Comparison of ENCODE assay signal across 19 cellular contexts in the genomic region with DNA sequence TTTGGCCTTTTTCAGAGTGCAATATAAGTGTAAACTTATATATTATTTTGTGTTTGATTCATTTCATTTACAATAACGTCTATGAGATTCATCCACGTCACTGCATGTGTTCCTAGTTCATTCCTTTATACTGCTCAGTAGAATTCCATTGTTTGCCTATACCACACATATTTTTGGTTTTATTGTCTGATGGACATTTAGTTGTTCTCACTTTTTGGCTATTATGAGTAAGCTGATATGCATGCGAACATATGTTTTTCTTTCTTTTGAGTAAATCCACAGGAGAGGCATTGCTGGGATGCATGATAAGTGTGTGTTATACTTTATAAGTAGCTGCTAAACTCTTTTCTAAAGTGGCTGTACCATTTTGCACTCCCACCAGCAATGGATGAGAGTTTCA.
"Had no signal": no experiment of that assay in that cellular context is flagged by ENCODE, and none has a peak within 500 bp of the region (broad histone marks: within the 10 kb centered on the region; RNA-seq: fewer than 3 reads in every experiment).

No MANE protein-coding gene starts in this region.

- H3K4me3 ChIP-seq: gastroesophageal sphincter, thyroid gland had no signal

- H3K4me1 ChIP-seq: gastroesophageal sphincter, thyroid gland had no signal

- H3K27ac Mint-ChIP-seq: activated CD4-positive, alpha-beta T cell treated with anti-CD3 and anti-CD28 coated beads, Interleukin-2, amount 10 ng/mL, durations not matched to agents 7 days and 5 days; activated T-helper 17 cell treated with anti-CD3 and anti-CD28 coated beads, Interleukin-2, amount 50 U/mL, for 72 hours; dendritic cell treated with granulocyte-macrophage colony-stimulating factor and Interleukin-4, amounts not matched to agents 40 ng/mL and 50 ng/mL, for 4 days; stimulated activated memory B cell treated with anti-CD40 and anti-IgM and Interleukin-4, amounts not matched to agents 10 μg/mL and 1 μg/mL and 100 μg/mL, for 72 hours; T-helper 2 cell treated with Interferon-gamma antibody and Interleukin-4, amounts not matched to agents 5 μg/mL and 100 μg/mL, for 36 hours had no signal

- H3K27ac ChIP-seq: gastroesophageal sphincter, thyroid gland had no signal

- FAIRE-seq: urothelium cell line had no signal

- H3K9me3 Mint-ChIP-seq: activated CD4-positive, alpha-beta T cell treated with anti-CD3 and anti-CD28 coated beads, Interleukin-2, amount 10 ng/mL, durations not matched to agents 7 days and 5 days; activated T-helper 17 cell treated with anti-CD3 and anti-CD28 coated beads, Interleukin-2, amount 50 U/mL, for 72 hours; central memory CD8-positive, alpha-beta T cell; dendritic cell treated with granulocyte-macrophage colony-stimulating factor and Interleukin-4, amounts not matched to agents 40 ng/mL and 50 ng/mL, for 4 days; neural crest cell; stimulated activated memory B cell treated with anti-CD40 and anti-IgM and Interleukin-4, amounts not matched to agents 10 μg/mL and 1 μg/mL and 100 μg/mL, for 72 hours; T-helper 2 cell treated with Interferon-gamma antibody and Interleukin-4, amounts not matched to agents 5 μg/mL and 100 μg/mL, for 36 hours had no signal

- DNase-seq: activated CD4-positive, alpha-beta T cell treated with anti-CD3 and anti-CD28 coated beads, Interleukin-2, amount 10 ng/mL, durations not matched to agents 7 days and 5 days; activated CD8-positive, alpha-beta memory T cell treated with anti-CD3 and anti-CD28 coated beads for 24 hours; activated naive CD4-positive, alpha-beta T cell treated with Interleukin-2 at 50 U/mL for 16 hours; activated T-cell treated with anti-CD3 and anti-CD28 coated beads for 4 hours; aorta; effector memory CD4-positive, alpha-beta T cell; islet precursor cell; stimulated activated CD4-positive, alpha-beta T cell treated with anti-CD3 and anti-CD28 coated beads, Interleukin-2, amount 100 ng/mL, for 48 hours; SW 1271; thyroid gland had no signal

- ATAC-seq: activated T-helper 17 cell treated with anti-CD3 and anti-CD28 coated beads, Interleukin-2, amount 50 U/mL, for 72 hours; gastroesophageal sphincter; left lobe of liver; stimulated activated memory B cell treated with anti-CD40 and anti-IgM and Interleukin-4, amounts not matched to agents 10 μg/mL and 1 μg/mL and 100 μg/mL, for 72 hours had no signal

- H3K4me1 Mint-ChIP-seq: activated CD4-positive, alpha-beta T cell treated with anti-CD3 and anti-CD28 coated beads, Interleukin-2, amount 10 ng/mL, durations not matched to agents 7 days and 5 days; activated T-helper 17 cell treated with anti-CD3 and anti-CD28 coated beads, Interleukin-2, amount 50 U/mL, for 72 hours; central memory CD8-positive, alpha-beta T cell; stimulated activated memory B cell treated with anti-CD40 and anti-IgM and Interleukin-4, amounts not matched to agents 10 μg/mL and 1 μg/mL and 100 μg/mL, for 72 hours had no signal

- H3K36me3 ChIP-seq: gastroesophageal sphincter, thyroid gland had no signal

- H3K36me3 Mint-ChIP-seq: stimulated activated memory B cell treated with anti-CD40 and anti-IgM and Interleukin-4, amounts not matched to agents 10 μg/mL and 1 μg/mL and 100 μg/mL, for 72 hours had no signal

- H3K4me3 Mint-ChIP-seq: activated CD4-positive, alpha-beta T cell treated with anti-CD3 and anti-CD28 coated beads, Interleukin-2, amount 10 ng/mL, durations not matched to agents 7 days and 5 days; activated T-helper 17 cell treated with anti-CD3 and anti-CD28 coated beads, Interleukin-2, amount 50 U/mL, for 72 hours; central memory CD8-positive, alpha-beta T cell; dendritic cell treated with granulocyte-macrophage colony-stimulating factor and Interleukin-4, amounts not matched to agents 40 ng/mL and 50 ng/mL, for 4 days; neural crest cell; stimulated activated memory B cell treated with anti-CD40 and anti-IgM and Interleukin-4, amounts not matched to agents 10 μg/mL and 1 μg/mL and 100 μg/mL, for 72 hours; T-helper 2 cell treated with Interferon-gamma antibody and Interleukin-4, amounts not matched to agents 5 μg/mL and 100 μg/mL, for 36 hours had no signal

- H3K27me3 ChIP-seq: gastroesophageal sphincter, thyroid gland had no signal

- H3K9me3 ChIP-seq: gastroesophageal sphincter, thyroid gland had no signal
